ENCODE assay signal across 8 cellular contexts in genomic region chrX:44872319-44872816, GRCh38.
DNase-seq lines count a peak whose midpoint lies in the region; ATAC-seq lines count a peak whose summit lies in the region.

No MANE protein-coding gene starts in this region.

- H3K9ac ChIP-seq in adipocyte (ENCODE audit: low read length) = peak overlapping the region; percentile 93

- DNase-seq in NK-92 treated with Interleukin-12 subunit alpha and Interleukin-12 subunit beta, amount 100 ng/mL, for 24 hours (lab: John Stamatoyannopoulos, UW) = peak; percentile 29
- DNase-seq in NK-92 (lab: John Stamatoyannopoulos, UW; ENCODE audit: unreplicated experiment) = no peak
- DNase-seq in NOMO-1 treated with DMSO at 0.1 percent for 48 hours (lab: John Stamatoyannopoulos, UW; ENCODE audit: unreplicated experiment) = peak; percentile 58
- DNase-seq in adipocyte (ENCODE audit: low read depth) = peak; percentile 70
- peak; percentile 49 for DNase-seq in hepatic stellate cell (ENCODE audit: low spot score)
- no peak for DNase-seq in skeletal muscle cell (ENCODE audit: low read depth)
- no peak for DNase-seq in COR-L47 (lab: John Stamatoyannopoulos, UW)

- no peaks in the 10 kb centered on the region for H3K9me3 ChIP-seq in adipocyte (ENCODE audit: control insufficient read depth, low read length)

- peak; percentile 33 for ATAC-seq in HG02642 (IDR thresholded peaks at IDR 0.05; ENCODE audit: poor library complexity, unreplicated experiment)

- H3K4me3 ChIP-seq in adipocyte (ENCODE audit: low read length) = peak overlapping the region; percentile 88
- peak overlapping the region; percentile 66 for H3K4me3 ChIP-seq in skeletal muscle cell (ENCODE audit: low read depth, low read length)

- no peaks in the 10 kb centered on the region for H3K27me3 ChIP-seq in adipocyte (replicated peaks; ENCODE audit: control insufficient read depth, insufficient read depth, low read length)

- H3K4me1 ChIP-seq in adipocyte (ENCODE audit: control insufficient read depth, insufficient read depth, low read length) = peaks cover 25% of the 10 kb centered on the region

- H3K36me3 ChIP-seq in adipocyte (ENCODE audit: control insufficient read depth, insufficient read depth, low read length, severe bottlenecking) = no peaks in the 10 kb centered on the region

Comparison
In these comparisons a context has a peak if more than half of its experiments do, and no peak if none do; other contexts are left out.
1. DNase-seq: peak in NK-92 treated with Interleukin-12 subunit alpha and Interleukin-12 subunit beta, amount 100 ng/mL, for 24 hours (single experiment), NOMO-1 treated with DMSO at 0.1 percent for 48 hours (single experiment), adipocyte (single experiment) and hepatic stellate cell (single experiment); none in NK-92 (single experiment), skeletal muscle cell (single experiment) and COR-L47 (single experiment).